Comparison of ENCODE assay signal across 8 cellular contexts in genomic region chr3:187739561-187740445, GRCh38. TPM values are rescaled to one million over a fixed set of nuclear protein-coding genes. Genes with fewer than 3 reads are reported as not detected.
DNase-seq lines count a peak whose midpoint lies in the region; ATAC-seq and TF ChIP-seq lines count a peak whose summit lies in the region.

No MANE protein-coding gene starts in this region.

- peak overlapping the region; percentile 77 to 100 (median 89) for H3K9ac ChIP-seq in subcutaneous abdominal adipose tissue (ENCODE audit: low read length in 5 of 5)

- peaks cover 76% of the 10 kb centered on the region for H3K4me1 Mint-ChIP-seq in nephron progenitor cell

- peak overlapping the region; percentile 99 for H3K4me3 Mint-ChIP-seq in nephron progenitor cell

- no peaks in the 10 kb centered on the region for H3K36me3 Mint-ChIP-seq in nephron progenitor cell (ENCODE audit: low read depth)

- H3K4me1 ChIP-seq in Peyer's patch (peaks cover 0 to 19% (median 10%) of the 10 kb centered on the region in 4 donors), subcutaneous abdominal adipose tissue (ENCODE audit: control insufficient read depth in 5 of 5, insufficient read depth in 5 of 5, low read length in 5 of 5) (peaks cover 15 to 67% (median 57%) of the 10 kb centered on the region in 5 donors)

- no peaks in the 10 kb centered on the region for H3K9me3 Mint-ChIP-seq in nephron progenitor cell

- ATAC-seq in HG03521 (IDR thresholded peaks at IDR 0.05; ENCODE audit: unreplicated experiment) = peak; percentile 47

- H3K27me3 Mint-ChIP-seq in nephron progenitor cell (ENCODE audit: low read depth, poor library complexity) = peaks cover 18% of the 10 kb centered on the region

- H3K4me3 ChIP-seq in Peyer's patch = peak overlapping the region; percentile 52 to 68 (median 58)
- H3K4me3 ChIP-seq in foreskin fibroblast (ENCODE audit: low read depth in 1 of 2, low read length in 2 of 2) = peak overlapping the region; percentile 83 to 86
- peak overlapping the region; percentile 74 to 98 (median 95) for H3K4me3 ChIP-seq in subcutaneous abdominal adipose tissue (ENCODE audit: low read depth in 1 of 5, low read length in 5 of 5)

- peak; percentile 96 to 99 (median 97) for TF ChIP-seq CTCF in Peyer's patch (IDR thresholded peaks at IDR 0.05)
- TF ChIP-seq CTCF in foreskin fibroblast (IDR thresholded peaks at IDR 0.05; ENCODE audit: low read depth, low read length) = peak; percentile 99
- peak; percentile 95 for TF ChIP-seq CTCF in nephron progenitor cell (IDR thresholded peaks at IDR 0.05)

- peak in 1 of 2 donors; percentile 36 for TF ChIP-seq POLR2A in Peyer's patch (IDR thresholded peaks at IDR 0.05)

- H3K36me3 ChIP-seq in Peyer's patch = no peaks in the 10 kb centered on the region
- H3K36me3 ChIP-seq in subcutaneous abdominal adipose tissue (ENCODE audit: control insufficient read depth in 5 of 5, insufficient read depth in 5 of 5, low read length in 5 of 5) = no peaks in the 10 kb centered on the region

- DNase-seq in NCI-H146 (lab: John Stamatoyannopoulos, UW) = peak; percentile 49
- no peak for DNase-seq in NCI-H146 treated with DMSO at 0.1 percent for 48 hours (lab: John Stamatoyannopoulos, UW; ENCODE audit: unreplicated experiment)
- DNase-seq in Peyer's patch = peak; percentile 70 to 90 (median 86)
- DNase-seq in activated naive CD4-positive, alpha-beta T cell (lab: John Stamatoyannopoulos, UW) = peak; percentile 46 to 77 (median 59)
- DNase-seq in foreskin fibroblast = peak; percentile 86 to 93
- DNase-seq in nephron progenitor cell = peak; percentile 86

- H3K9me3 ChIP-seq in Peyer's patch = no peaks in the 10 kb centered on the region
- no peaks in the 10 kb centered on the region for H3K9me3 ChIP-seq in subcutaneous abdominal adipose tissue (ENCODE audit: control insufficient read depth in 5 of 5, low read length in 5 of 5)

- no peak overlapping the region for H3K27ac Mint-ChIP-seq in nephron progenitor cell

- peak overlapping the region; percentile 78 to 98 (median 90) for H3K27ac ChIP-seq in Peyer's patch
- peak overlapping the region; percentile 100 for H3K27ac ChIP-seq in subcutaneous abdominal adipose tissue (ENCODE audit: low read depth, low read length)

- H3K27me3 ChIP-seq in Peyer's patch = no peaks in the 10 kb centered on the region
- H3K27me3 ChIP-seq in subcutaneous abdominal adipose tissue (ENCODE audit: control insufficient read depth in 5 of 5, insufficient read depth in 4 of 5, low read length in 5 of 5) = no peaks in the 10 kb centered on the region

RNA-seq across cellular contexts. Expression of gene BCL6, which starts 5.5 kb away (rescaled TPM):
- 10 to 100 TPM in 3 of 4 donors, 1 to 10 TPM in 1; 7.4 to 79.2 (median 25.7) TPM for total RNA-seq in Peyer's patch

RNA-seq across cellular contexts. Expression of gene RTP2, which starts 37.4 kb away (rescaled TPM):
- not detected for total RNA-seq in Peyer's patch
